22 cellular contexts compared by ENCODE assay signal in the genomic region with DNA sequence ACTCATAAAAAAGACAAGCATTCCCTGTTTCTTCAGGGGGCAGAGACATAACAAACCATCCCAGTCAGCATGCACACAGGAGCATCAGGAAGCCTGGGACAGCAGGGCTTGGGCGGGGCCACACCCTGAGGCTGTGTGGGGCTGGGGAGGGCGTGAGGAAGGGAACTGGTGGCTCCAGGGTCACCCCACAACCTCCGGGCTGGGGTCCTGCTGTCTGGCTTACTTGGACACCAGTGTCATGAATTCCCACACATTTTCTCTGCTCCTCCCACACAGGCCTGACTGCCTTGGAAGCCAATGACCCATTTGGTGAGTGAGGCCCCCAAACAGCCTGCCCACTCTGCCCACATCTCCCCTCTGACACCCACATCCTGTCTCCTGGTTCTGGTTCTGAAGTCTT. TPM values are rescaled to one million over a fixed set of nuclear protein-coding genes. Genes with fewer than 3 reads are reported as not detected.
DNase-seq lines count a peak whose midpoint lies in the region; ATAC-seq, FAIRE-seq and TF ChIP-seq lines count a peak whose summit lies in the region.
"Had no signal": no experiment of that assay in that cellular context is flagged by ENCODE, and none has a peak within 500 bp of the region (broad histone marks: within the 10 kb centered on the region; RNA-seq: fewer than 3 reads in every experiment).

No MANE protein-coding gene starts in this region.

- H3K9me3 Mint-ChIP-seq in stimulated activated naive CD8-positive, alpha-beta T cell treated with anti-CD3 and anti-CD28 coated beads, Interleukin-15, amount 100 ng/mL, for 72 hours = no peaks in the 10 kb centered on the region
- H3K9me3 Mint-ChIP-seq: GM23338, IgD-negative memory B cell had no signal

- TF ChIP-seq EP300 in sigmoid colon (IDR thresholded peaks at IDR 0.05) = no peak

- ATAC-seq in stimulated activated naive CD8-positive, alpha-beta T cell treated with anti-CD3 and anti-CD28 coated beads, Interleukin-15, amount 100 ng/mL, for 72 hours = peak; percentile 10
- ATAC-seq in stimulated activated naive CD8-positive, alpha-beta T cell treated with anti-CD3 and anti-CD28 coated beads, Interleukin-15, Interleukin-2, amounts not matched to agents 100 U/mL and 50 U/mL, for 24 hours = no peak
- ATAC-seq: GM23338 had no signal

- TF ChIP-seq CTCF in kidney (IDR thresholded peaks at IDR 0.05; ENCODE audit: borderline replicate concordance, extremely low read depth, insufficient read depth) = no peak
- TF ChIP-seq CTCF in sigmoid colon (IDR thresholded peaks at IDR 0.05) = no peak
- TF ChIP-seq CTCF in left ventricle myocardium inferior (IDR thresholded peaks at IDR 0.05; ENCODE audit: borderline replicate concordance) = no peak

- H3K36me3 ChIP-seq in kidney (ENCODE audit: control insufficient read depth in 1 of 2, insufficient read depth in 2 of 2, low read length in 2 of 2) = no peaks in the 10 kb centered on the region
- no peaks in the 10 kb centered on the region for H3K36me3 ChIP-seq in sigmoid colon
- H3K36me3 ChIP-seq in left ventricle myocardium inferior = no peaks in the 10 kb centered on the region
- H3K36me3 ChIP-seq: Peyer's patch had no signal

- H3K4me1 Mint-ChIP-seq in stimulated activated naive CD8-positive, alpha-beta T cell treated with anti-CD3 and anti-CD28 coated beads, Interleukin-15, amount 100 ng/mL, for 72 hours = peaks cover 25% of the 10 kb centered on the region
- H3K4me1 Mint-ChIP-seq: CD14-positive monocyte, IgD-negative memory B cell had no signal

- intact Hi-C loops in kidney (cut with DNase I) = no loop called here
- intact Hi-C loops in sigmoid colon (cut with DNase I) = no loop called here
- intact Hi-C loops in left ventricle myocardium inferior (cut with micrococcal nuclease) = no loop called here

- FAIRE-seq in kidney (lab: Jason Lieb, UNC) = no peak
- FAIRE-seq: A204.1, D721Med had no signal

- H3K27me3 ChIP-seq in sigmoid colon (no peaks in the 10 kb centered on the region), left ventricle myocardium inferior (ENCODE audit: low read depth) (no peaks in the 10 kb centered on the region)
- H3K27me3 ChIP-seq: Peyer's patch had no signal

- H3K9ac ChIP-seq in kidney (ENCODE audit: low read length in 2 of 2) = no peak overlapping the region

- no peak overlapping the region for H3K4me3 Mint-ChIP-seq in stimulated activated naive CD8-positive, alpha-beta T cell treated with anti-CD3 and anti-CD28 coated beads, Interleukin-15, amount 100 ng/mL, for 72 hours
- H3K4me3 Mint-ChIP-seq: CD14-positive monocyte, GM23338 had no signal

- H3K27ac ChIP-seq in kidney (ENCODE audit: low read depth in 2 of 2, low read length in 2 of 2) (no peak overlapping the region), sigmoid colon (no peak overlapping the region), left ventricle myocardium inferior (replicated peaks) (no peak overlapping the region)
- H3K27ac ChIP-seq: Peyer's patch had no signal

- H3K4me3 ChIP-seq in kidney (ENCODE audit: low read length in 2 of 2) (peak overlapping the region in 1 of 2 donors; percentile 9), sigmoid colon (no peak overlapping the region), left ventricle myocardium inferior (no peak overlapping the region)
- H3K4me3 ChIP-seq: GM23338, Peyer's patch had no signal

- 80 to 81% methylated on average over 3 of the region's 3 CpGs for whole genome bisulfite sequencing in sigmoid colon, 2 donors

- H3K27me3 Mint-ChIP-seq in stimulated activated naive CD8-positive, alpha-beta T cell treated with anti-CD3 and anti-CD28 coated beads, Interleukin-15, amount 100 ng/mL, for 72 hours = no peaks in the 10 kb centered on the region

- H3K9me3 ChIP-seq in kidney (ENCODE audit: control insufficient read depth in 1 of 2, low read length in 2 of 2) (no peaks in the 10 kb centered on the region), sigmoid colon (no peaks in the 10 kb centered on the region), left ventricle myocardium inferior (replicated peaks) (no peaks in the 10 kb centered on the region)
- H3K9me3 ChIP-seq: Peyer's patch had no signal

- H3K27ac Mint-ChIP-seq in stimulated activated naive CD8-positive, alpha-beta T cell treated with anti-CD3 and anti-CD28 coated beads, Interleukin-15, amount 100 ng/mL, for 72 hours = no peak overlapping the region
- H3K27ac Mint-ChIP-seq: GM23338, IgD-negative memory B cell had no signal

- H3K4me1 ChIP-seq in kidney (ENCODE audit: control insufficient read depth in 1 of 2, insufficient read depth in 1 of 2, low read depth in 1 of 2, low read length in 2 of 2) (no peaks in the 10 kb centered on the region), sigmoid colon (no peaks in the 10 kb centered on the region), left ventricle myocardium inferior (peaks cover 11% of the 10 kb centered on the region)
- H3K4me1 ChIP-seq: Peyer's patch had no signal

- no peak for TF ChIP-seq POLR2A in sigmoid colon (IDR thresholded peaks at IDR 0.05)

- no peak for DNase-seq in stimulated activated naive CD8-positive, alpha-beta T cell treated with anti-CD3 and anti-CD28 coated beads, Interleukin-15, amount 100 ng/mL, for 72 hours
- no peak for DNase-seq in stimulated activated naive CD8-positive, alpha-beta T cell treated with anti-CD3 and anti-CD28 coated beads, Interleukin-15, Interleukin-2, amounts not matched to agents 100 U/mL and 50 U/mL, for 24 hours
- DNase-seq in kidney (peak; percentile 45), sigmoid colon (peak; percentile 30), NCI-H1092 (lab: John Stamatoyannopoulos, UW) (no peak), cortex of kidney (lab: John Stamatoyannopoulos, UW) (no peak), left ventricle myocardium inferior (no peak)
- DNase-seq in stimulated activated CD4-positive, alpha-beta T cell treated with anti-CD3 and anti-CD28 coated beads, Interleukin-4, amount 100 ng/mL, for 1 hour = no peak
- DNase-seq: DMS53, GDM1, HCEC 1CT, MV-4-11, NCI-H1694, NCI-H446, NCI-H526 had no signal

RNA-seq across cellular contexts. Expression of a gene that starts 2.8 kb away (rescaled TPM):
- 109 TPM for total RNA-seq in kidney
- 392 TPM for polyA plus RNA-seq in kidney (ENCODE audit: insufficient read depth, low read depth, low replicate concordance)
- total RNA-seq in sigmoid colon = not detected
- polyA plus RNA-seq in sigmoid colon = not detected
- not detected for total RNA-seq in left ventricle myocardium inferior
- total RNA-seq: GM23338, OCI-LY7, Peyer's patch had no signal
- polyA plus RNA-seq: CD14-positive monocyte, GM23338, IgD-negative memory B cell had no signal

RNA-seq across cellular contexts. Expression of a gene that starts 34.8 kb away (rescaled TPM):
- total RNA-seq in kidney (190 TPM), sigmoid colon (100 to 1,000 TPM; 101 to 185 (median 150) TPM), left ventricle myocardium inferior (70.5 TPM)
- polyA plus RNA-seq in kidney (ENCODE audit: insufficient read depth, low read depth, low replicate concordance) (74.0 TPM), sigmoid colon (100 to 1,000 TPM; 117 to 194 (median 134) TPM)

Comparison
In these comparisons a context has a peak if more than half of its experiments do, and no peak if none do; other contexts are left out.
1. DNase-seq: peak in kidney (single experiment) and sigmoid colon (single experiment); none in stimulated activated naive CD8-positive, alpha-beta T cell treated with anti-CD3 and anti-CD28 coated beads, Interleukin-15, amount 100 ng/mL, for 72 hours (0 of 2), stimulated activated naive CD8-positive, alpha-beta T cell treated with anti-CD3 and anti-CD28 coated beads, Interleukin-15, Interleukin-2, amounts not matched to agents 100 U/mL and 50 U/mL, for 24 hours (single experiment), NCI-H1092 (single experiment), cortex of kidney (single experiment), stimulated activated CD4-positive, alpha-beta T cell treated with anti-CD3 and anti-CD28 coated beads, Interleukin-4, amount 100 ng/mL, for 1 hour (single experiment) and left ventricle myocardium inferior (single experiment).
2. RNA of a gene that starts 2.8 kb away (total RNA-seq): 109 TPM in kidney (single experiment); not detected in left ventricle myocardium inferior (single experiment) and not detected in sigmoid colon; every median in the first group is over 10 times any median in the second.